In genomic region chr17:82524540-82524939, GRCh38 we compare ENCODE assay signal across 11 cellular contexts. TPM values are rescaled to one million over a fixed set of nuclear protein-coding genes. Genes with fewer than 3 reads are reported as not detected.
DNase-seq lines count a peak whose midpoint lies in the region; ATAC-seq and TF ChIP-seq lines count a peak whose summit lies in the region.
"Had no signal": no experiment of that assay in that cellular context is flagged by ENCODE, and none has a peak within 500 bp of the region (broad histone marks: within the 10 kb centered on the region; RNA-seq: fewer than 3 reads in every experiment).

No MANE protein-coding gene starts in this region.

- no peaks in the 10 kb centered on the region for H3K9me3 Mint-ChIP-seq in CD14-positive monocyte
- H3K9me3 Mint-ChIP-seq: activated naive CD4-positive, alpha-beta T cell treated with anti-CD3 and anti-CD28 coated beads, Interleukin-2, amount 50 U/mL, for 72 hours had no signal

- ATAC-seq in IMR-90 (ENCODE audit: low read depth) = no peak
- no peak for ATAC-seq in T-helper 17 cell
- ATAC-seq in HG03521 (IDR thresholded peaks at IDR 0.05; ENCODE audit: unreplicated experiment) = no peak
- no peak for ATAC-seq in GM18519 (IDR thresholded peaks at IDR 0.05; ENCODE audit: low FRiP score, unreplicated experiment)
- ATAC-seq: activated naive CD4-positive, alpha-beta T cell treated with anti-CD3 and anti-CD28 coated beads, Interleukin-2, amount 50 U/mL, for 72 hours had no signal

- no peak overlapping the region for H3K14ac ChIP-seq in IMR-90 (replicated peaks; ENCODE audit: low read depth, low read length)

- H3K4ac ChIP-seq in IMR-90 (ENCODE audit: low read depth, low read length) = no peak overlapping the region

- H3K36me3 Mint-ChIP-seq in CD14-positive monocyte = peaks cover 6 to 7% of the 10 kb centered on the region in 2 donors
- H3K36me3 Mint-ChIP-seq in T-helper 17 cell (ENCODE audit: low read depth) = peaks cover 2% of the 10 kb centered on the region

- intact Hi-C loops in CD14-positive monocyte (cut with micrococcal nuclease) (no loop called here), IMR-90 (cut with micrococcal nuclease) (no loop called here)

- no peak overlapping the region for H4K5ac ChIP-seq in IMR-90 (ENCODE audit: low read depth, low read length)

- H3K56ac ChIP-seq in IMR-90 (ENCODE audit: extremely low read depth, insufficient read depth, low read length) = no peak overlapping the region

- no peak overlapping the region for H3K4me3 Mint-ChIP-seq in CD14-positive monocyte
- H3K4me3 Mint-ChIP-seq in T-helper 17 cell = no peak overlapping the region

- H3K79me1 ChIP-seq in IMR-90 (ENCODE audit: low read depth in 1 of 2, low read length in 2 of 2) = peaks cover 0 to 74% of the 10 kb centered on the region in 2 experiments; a peak in 2 of 4 replicates

- H3K27ac Mint-ChIP-seq in CD14-positive monocyte (peak overlapping the region in 5 of 7 donors; percentile 18 to 63 (median 33)), T-helper 17 cell (peak overlapping the region; percentile 82)

- BruUV-seq in IMR-90 (replicated peaks; lab: Mats Ljungman, UMichigan) = no TSS peak

- H3K4me1 Mint-ChIP-seq in CD14-positive monocyte (peaks cover 39% of the 10 kb centered on the region), T-helper 17 cell (peaks cover 50% of the 10 kb centered on the region)

- peaks cover 92% of the 10 kb centered on the region for H4K20me1 ChIP-seq in IMR-90 (ENCODE audit: insufficient read depth, low read length)

- H3K27me3 Mint-ChIP-seq in CD14-positive monocyte (ENCODE audit: low read depth in 3 of 3) = no peaks in the 10 kb centered on the region
- no peaks in the 10 kb centered on the region for H3K27me3 Mint-ChIP-seq in T-helper 17 cell

- H3K27ac ChIP-seq in IMR-90 (ENCODE audit: insufficient read depth, low read length) = no peak overlapping the region

- no peak overlapping the region for H2BK15ac ChIP-seq in IMR-90 (ENCODE audit: low read depth, low read length)

- in situ Hi-C loops in IMR-90 (cut with MboI; ENCODE audit: low sequenced_read_pairs) = no loop called here

- TF ChIP-seq CTCF in CD14-positive monocyte (IDR thresholded peaks at IDR 0.05) (no peak), IMR-90 (conservative IDR thresholded peaks at IDR 0.05; ENCODE audit: low read depth, low read length) (no peak)

- H2BK5ac ChIP-seq in IMR-90 (ENCODE audit: low read depth, low read length, poor library complexity, severe bottlenecking) = no peak overlapping the region

- H3K9me3 ChIP-seq in IMR-90 (ENCODE audit: control insufficient read depth, insufficient read depth, low read length) = no peaks in the 10 kb centered on the region
- H3K9me3 ChIP-seq in T-helper 17 cell (ENCODE audit: control insufficient read depth, low read length, poor library complexity, severe bottlenecking) = no peaks in the 10 kb centered on the region
- no peaks in the 10 kb centered on the region for H3K9me3 ChIP-seq in mucosa of stomach (ENCODE audit: control insufficient read depth, low read length)

- H3K9ac ChIP-seq in IMR-90 (ENCODE audit: low read depth, low read length) = no peak overlapping the region
- peak overlapping the region; percentile 12 for H3K9ac ChIP-seq in mucosa of stomach (ENCODE audit: low read length)

- no peak overlapping the region for H3K18ac ChIP-seq in IMR-90 (ENCODE audit: low read depth, low read length)

- H3K9me1 ChIP-seq in IMR-90 (ENCODE audit: insufficient read depth, low read length) = peaks cover 17% of the 10 kb centered on the region

- no peak overlapping the region for H2BK20ac ChIP-seq in IMR-90 (ENCODE audit: low read depth, low read length)

- no peak overlapping the region for H4K91ac ChIP-seq in IMR-90 (ENCODE audit: insufficient read depth, low read depth, low read length)

- no peak overlapping the region for H3K4me2 ChIP-seq in IMR-90 (ENCODE audit: low read depth, low read length)

- DNase-seq in CD14-positive monocyte (ENCODE audit: low spot score) (no peak), IMR-90 (no peak), T-helper 17 cell (no peak), NOMO-1 treated with DMSO at 0.1 percent for 48 hours (lab: John Stamatoyannopoulos, UW; ENCODE audit: unreplicated experiment) (no peak), SIG-M5 treated with dmso at 0.1 percent for 504 hours (lab: John Stamatoyannopoulos, UW; ENCODE audit: unreplicated experiment) (no peak)
- DNase-seq: DMS53; stimulated activated CD4-positive, alpha-beta T cell treated with anti-CD3 and anti-CD28 coated beads, Interleukin-2, amount 100 ng/mL, for 48 hours had no signal

- no peak overlapping the region for H4K8ac ChIP-seq in IMR-90 (ENCODE audit: low read depth in 2 of 2, low read length in 2 of 2)

- H3K27me3 ChIP-seq in IMR-90 (ENCODE audit: control insufficient read depth, insufficient read depth, low read length) = no peaks in the 10 kb centered on the region
- no peaks in the 10 kb centered on the region for H3K27me3 ChIP-seq in mucosa of stomach (ENCODE audit: control insufficient read depth, insufficient read depth, low read length)

- CTCF ChIA-PET in IMR-90 (lab: Yijun Ruan, JAX) = no interaction called here

- H3K4me3 ChIP-seq in IMR-90 (ENCODE audit: insufficient read depth, low read depth, low read length) (no peak overlapping the region), mucosa of stomach (ENCODE audit: low read length) (no peak overlapping the region)

- POLR2A ChIA-PET in IMR-90 (lab: Charles Lee; ENCODE audit: unreplicated experiment) = no interaction called here

- H3K4me1 ChIP-seq in IMR-90 (ENCODE audit: control insufficient read depth, insufficient read depth, low read length) (peaks cover 7% of the 10 kb centered on the region; the same call in 1 of the 2 replicates), mucosa of stomach (ENCODE audit: control insufficient read depth, insufficient read depth, low read length) (peaks cover 22% of the 10 kb centered on the region)

- dilution Hi-C loops in IMR-90 (cut with HindIII; ENCODE audit: low sequenced_read_pairs, unreplicated experiment) = no loop called here

- peaks cover 1% of the 10 kb centered on the region; the same call in 1 of the 2 replicates for H3K36me3 ChIP-seq in IMR-90 (ENCODE audit: control insufficient read depth, insufficient read depth, low read length)
- H3K36me3 ChIP-seq in mucosa of stomach (ENCODE audit: control insufficient read depth, insufficient read depth, low read length) = no peaks in the 10 kb centered on the region

- no peak overlapping the region for H2BK120ac ChIP-seq in IMR-90 (ENCODE audit: low read depth, low read length)

- WGBS in IMR-90 (ENCODE audit: extremely low coverage in 2 of 2, insufficient read length in 1 of 2), 2 experiments = 48% methylated on average over 2 of the region's 4 CpGs; no CpG with 5 or more reads in 1 of the 2 experiments

- TF ChIP-seq POLR2A in IMR-90 (IDR thresholded peaks at IDR 0.05; ENCODE audit: low read depth, low read length) = no peak

- H2AFZ ChIP-seq in IMR-90 (replicated peaks; ENCODE audit: low read length, poor library complexity) = no peak overlapping the region

- H2AK5ac ChIP-seq in IMR-90 (ENCODE audit: low read depth, low read length) = no peak overlapping the region

- peak overlapping the region; percentile 31 for H2AK9ac ChIP-seq in IMR-90 (replicated peaks; ENCODE audit: low read depth, low read length, poor library complexity)

- H3K23ac ChIP-seq in IMR-90 (ENCODE audit: low read depth, low read length) = 0 out of 2 replicates have a peak overlapping the region, but pooled peaks have one; percentile 12

- TF ChIP-seq RAD21 in IMR-90 (IDR thresholded peaks at IDR 0.05; ENCODE audit: low read length) = no peak

TF ChIP-seq in IMR-90, 13 proteins besides CTCF, POLR2A, EP300 and RAD21:
- no peak for TF ChIP-seq MAZ (IDR thresholded peaks at IDR 0.05; ENCODE audit: borderline replicate concordance, low read depth, low read length)
- TF ChIP-seq USF2 (IDR thresholded peaks at IDR 0.05; ENCODE audit: low read depth, low read length) = no peak
- no peak for TF ChIP-seq RFX5 (IDR thresholded peaks at IDR 0.05; ENCODE audit: low read depth, low read length)
- TF ChIP-seq NFE2L2 (IDR thresholded peaks at IDR 0.05; ENCODE audit: low read depth, low read length) = no peak
- no peak for TF ChIP-seq CHD1 (IDR thresholded peaks at IDR 0.05; ENCODE audit: low read depth, low read length)
- no peak for TF ChIP-seq BHLHE40 (IDR thresholded peaks at IDR 0.05; ENCODE audit: low read depth, low read length)
- no peak for TF ChIP-seq CEBPB (IDR thresholded peaks at IDR 0.05; ENCODE audit: low read depth, low read length)
- no peak for TF ChIP-seq FOS (IDR thresholded peaks at IDR 0.05; ENCODE audit: low read depth, low read length)
- no peak for TF ChIP-seq MXI1 (IDR thresholded peaks at IDR 0.05; ENCODE audit: borderline replicate concordance, low read depth, low read length)
- TF ChIP-seq RCOR1 (IDR thresholded peaks at IDR 0.05; ENCODE audit: insufficient replicate concordance, low read length) = no peak
- no peak for TF ChIP-seq MAFK (IDR thresholded peaks at IDR 0.05; ENCODE audit: low read depth, low read length)
- TF ChIP-seq SMC3 (IDR thresholded peaks at IDR 0.05; ENCODE audit: low read depth, low read length) = no peak

RNA-seq across cellular contexts. Expression of gene FOXK2, which starts 5.0 kb away (rescaled TPM):
- polyA plus RNA-seq in CD14-positive monocyte (1 to 10 TPM; 3.5 to 4.7 TPM), IMR-90 (2012; rRNA removed) (20.0 and 23.9 TPM in 2 replicates)
- total RNA-seq in IMR-90 (2012; rRNA removed) (12.5 and 16.1 TPM in 2 replicates), T-helper 17 cell (10 to 100 TPM; 41.5 to 42.7 TPM)
- 9.7 and 19.5 TPM in 2 replicates for polyA plus RNA-seq in IMR-90 (2012; cell fraction: cytosol; rRNA removed)
- 27.6 and 27.9 TPM in 2 replicates for polyA plus RNA-seq in IMR-90 (2012; cell fraction: nucleus; rRNA removed; ENCODE audit: low replicate concordance)
